Comparison of ENCODE assay signal across 25 cellular contexts in the genomic region with DNA sequence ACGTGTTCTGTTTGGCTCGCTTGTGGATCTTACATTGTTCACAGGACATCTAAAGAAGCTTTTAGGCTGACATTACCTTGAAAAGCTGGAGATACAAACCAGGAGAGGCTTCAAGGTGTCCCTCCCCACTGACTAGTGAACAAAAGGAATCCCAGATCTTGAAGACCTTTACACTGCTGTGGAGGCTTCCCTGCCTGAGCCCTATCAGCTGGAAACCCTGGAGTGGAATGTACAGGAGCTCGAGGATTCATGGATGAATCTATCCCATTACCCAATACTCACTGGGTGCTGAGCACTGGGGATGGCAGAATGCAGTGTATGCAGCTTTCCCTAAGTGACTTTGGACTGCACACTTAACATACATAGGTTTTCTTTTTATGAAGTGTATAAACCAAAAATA.
A peak's percentile ranks its signal among the peaks of the same experiment; 100 is the strongest.
DNase-seq lines count a peak whose midpoint lies in the region; ATAC-seq and TF ChIP-seq lines count a peak whose summit lies in the region.
"Had no signal": no experiment of that assay in that cellular context is flagged by ENCODE, and none has a peak within 500 bp of the region (broad histone marks: within the 10 kb centered on the region; RNA-seq: fewer than 3 reads in every experiment).

No MANE protein-coding gene starts in this region.

- no peak overlapping the region for H3K18ac ChIP-seq in trophoblast cell (ENCODE audit: low read length)

- H3K9me3 Mint-ChIP-seq in activated CD8-positive, alpha-beta T cell treated with anti-CD3 and anti-CD28 coated beads for 36 hours: no peaks in the 10 kb centered on the region
- H3K9me3 Mint-ChIP-seq: activated CD4-positive, alpha-beta T cell treated with anti-CD3 and anti-CD28 coated beads, Interleukin-2, amount 10 ng/mL, durations not matched to agents 7 days and 5 days; activated naive CD8-positive, alpha-beta T cell treated with anti-CD3 and anti-CD28 coated beads, Interleukin-2, amount 50 U/mL, for 24 hours; stimulated activated memory B cell treated with anti-CD40 and anti-IgM and Interleukin-4, amounts not matched to agents 10 μg/mL and 1 μg/mL and 100 μg/mL, for 72 hours had no signal

- ATAC-seq in right cardiac atrium (no peak), RWPE2 (ENCODE audit: low read depth) (peak; percentile 51; the same call in 2 of the 3 replicates)
- no peak for ATAC-seq in activated CD8-positive, alpha-beta T cell treated with anti-CD3 and anti-CD28 coated beads for 36 hours
- ATAC-seq: activated naive CD8-positive, alpha-beta T cell treated with anti-CD3 and anti-CD28 coated beads, Interleukin-2, amount 50 U/mL, for 24 hours; mucosa of descending colon; stimulated activated memory B cell treated with anti-CD40 and anti-IgM and Interleukin-4, amounts not matched to agents 10 μg/mL and 1 μg/mL and 100 μg/mL, for 72 hours had no signal

- peaks cover 5% of the 10 kb centered on the region for H3K27me3 Mint-ChIP-seq in activated CD8-positive, alpha-beta T cell treated with anti-CD3 and anti-CD28 coated beads for 36 hours
- H3K27me3 Mint-ChIP-seq: activated CD4-positive, alpha-beta T cell treated with anti-CD3 and anti-CD28 coated beads, Interleukin-2, amount 10 ng/mL, durations not matched to agents 7 days and 5 days; activated naive CD8-positive, alpha-beta T cell treated with anti-CD3 and anti-CD28 coated beads, Interleukin-2, amount 50 U/mL, for 24 hours had no signal

- H3K27ac ChIP-seq in cardiac muscle cell: peak overlapping the region; percentile 8
- no peak overlapping the region for H3K27ac ChIP-seq in right cardiac atrium (ENCODE audit: low read length)
- H3K27ac ChIP-seq in RWPE2 (ENCODE audit: poor library complexity, severe bottlenecking): no peak overlapping the region
- peak overlapping the region; percentile 89 for H3K27ac ChIP-seq in trophoblast cell (ENCODE audit: low read depth, low read length)
- H3K27ac ChIP-seq: brain microvascular endothelial cell, C4-2B, prostate gland, SJCRH30, suprapubic skin, uterus had no signal

- H4K91ac ChIP-seq in trophoblast cell (ENCODE audit: low read depth, low read length): peak overlapping the region; percentile 93

- no peak overlapping the region for H4K8ac ChIP-seq in trophoblast cell (ENCODE audit: low read depth, low read length)

- TF ChIP-seq CTCF in cardiac muscle cell (IDR thresholded peaks at IDR 0.05; ENCODE audit: low read depth, low read length) (no peak), RWPE2 (IDR thresholded peaks at IDR 0.05; ENCODE audit: poor library complexity, severe bottlenecking) (no peak)
- no peak for TF ChIP-seq CTCF in activated CD8-positive, alpha-beta T cell treated with anti-CD3 and anti-CD28 coated beads for 36 hours (IDR thresholded peaks at IDR 0.05)

- H3K4me1 Mint-ChIP-seq in activated CD8-positive, alpha-beta T cell treated with anti-CD3 and anti-CD28 coated beads for 36 hours (ENCODE audit: low read depth): no peaks in the 10 kb centered on the region
- H3K4me1 Mint-ChIP-seq: activated CD4-positive, alpha-beta T cell treated with anti-CD3 and anti-CD28 coated beads, Interleukin-2, amount 10 ng/mL, durations not matched to agents 7 days and 5 days; activated naive CD8-positive, alpha-beta T cell treated with anti-CD3 and anti-CD28 coated beads, Interleukin-2, amount 50 U/mL, for 24 hours had no signal

- DNase-seq in cardiac muscle cell (ENCODE audit: low read depth in 1 of 2, low spot score in 1 of 2): peak; percentile 38 to 62
- DNase-seq in right cardiac atrium: no peak
- no peak for DNase-seq in RWPE2 (ENCODE audit: low spot score)
- peak; percentile 24 for DNase-seq in hepatic stellate cell (ENCODE audit: low spot score)
- no peak for DNase-seq in trophoblast cell
- no peak for DNase-seq in COR-L47 (lab: John Stamatoyannopoulos, UW)
- DNase-seq in pons (ENCODE audit: low spot score): no peak
- no peak for DNase-seq in activated CD8-positive, alpha-beta T cell treated with anti-CD3 and anti-CD28 coated beads for 36 hours
- DNase-seq: activated CD4-positive, alpha-beta T cell treated with anti-CD3 and anti-CD28 coated beads, Interleukin-2, amount 10 ng/mL, durations not matched to agents 7 days and 5 days; activated naive CD8-positive, alpha-beta T cell treated with anti-CD3 and anti-CD28 coated beads, Interleukin-2, amount 50 U/mL, for 24 hours; brain microvascular endothelial cell; head of caudate nucleus; Karpas-422; mucosa of descending colon; NCI-H1694 treated with DMSO at 0.1 percent for 48 hours; NCI-H2171 treated with DMSO at 0.1 percent for 48 hours; NCI-H774; SJCRH30; T-helper 2 cell; uterus had no signal

- peak overlapping the region; percentile 21 for H3K4me2 ChIP-seq in trophoblast cell (ENCODE audit: low read length)
- H3K4me2 ChIP-seq: smooth muscle cell had no signal

- POLR2A ChIA-PET in activated CD8-positive, alpha-beta T cell treated with anti-CD3 and anti-CD28 coated beads for 36 hours (lab: Charles Lee): no interaction called here

- no peaks in the 10 kb centered on the region for H3K36me3 ChIP-seq in cardiac muscle cell
- no peaks in the 10 kb centered on the region for H3K36me3 ChIP-seq in RWPE2 (ENCODE audit: low read depth)
- H3K36me3 ChIP-seq in trophoblast cell (ENCODE audit: control insufficient read depth in 1 of 2, insufficient read depth in 2 of 2, low read length in 2 of 2): no peaks in the 10 kb centered on the region
- H3K36me3 ChIP-seq: brain microvascular endothelial cell, prostate gland, SJCRH30, suprapubic skin, uterus had no signal

- H2BK12ac ChIP-seq in trophoblast cell (ENCODE audit: low read length): peak overlapping the region; percentile 87

- H2BK5ac ChIP-seq in trophoblast cell (ENCODE audit: low read depth, low read length, poor library complexity): peak overlapping the region; percentile 89

- no peak overlapping the region for H3K27ac Mint-ChIP-seq in activated CD8-positive, alpha-beta T cell treated with anti-CD3 and anti-CD28 coated beads for 36 hours
- H3K27ac Mint-ChIP-seq: activated CD4-positive, alpha-beta T cell treated with anti-CD3 and anti-CD28 coated beads, Interleukin-2, amount 10 ng/mL, durations not matched to agents 7 days and 5 days; activated naive CD8-positive, alpha-beta T cell treated with anti-CD3 and anti-CD28 coated beads, Interleukin-2, amount 50 U/mL, for 24 hours; stimulated activated memory B cell treated with anti-CD40 and anti-IgM and Interleukin-4, amounts not matched to agents 10 μg/mL and 1 μg/mL and 100 μg/mL, for 72 hours had no signal

- no peak overlapping the region for H2AFZ ChIP-seq in trophoblast cell (ENCODE audit: insufficient read depth, low read length, poor library complexity)

- CTCF ChIA-PET in activated CD8-positive, alpha-beta T cell treated with anti-CD3 and anti-CD28 coated beads for 36 hours (lab: Charles Lee): interaction anchor here (1.0 kb wide), 1 partner anchor 91 kb away, joined by 3 read pairs; no protein-coding TSS in a partner anchor

- H3K9ac ChIP-seq in trophoblast cell (ENCODE audit: low read length): no peak overlapping the region

- H3K23ac ChIP-seq in trophoblast cell (ENCODE audit: low read length): no peak overlapping the region

- H3K14ac ChIP-seq in trophoblast cell (ENCODE audit: low read length): peak overlapping the region; percentile 93

- H3K4me1 ChIP-seq in cardiac muscle cell (ENCODE audit: low read depth) (peaks cover 16% of the 10 kb centered on the region), right cardiac atrium (ENCODE audit: control insufficient read depth, insufficient read depth, low read length) (no peaks in the 10 kb centered on the region), RWPE2 (ENCODE audit: insufficient read depth, poor library complexity, severe bottlenecking) (peaks cover 2% of the 10 kb centered on the region), trophoblast cell (ENCODE audit: control insufficient read depth in 1 of 2, insufficient read depth in 2 of 2, low read length in 2 of 2) (peaks cover 20 to 31% of the 10 kb centered on the region in 2 experiments)
- H3K4me1 ChIP-seq: prostate gland, SJCRH30, suprapubic skin, uterus had no signal

- no peaks in the 10 kb centered on the region for H3K36me3 Mint-ChIP-seq in activated CD8-positive, alpha-beta T cell treated with anti-CD3 and anti-CD28 coated beads for 36 hours (ENCODE audit: low read depth)
- H3K36me3 Mint-ChIP-seq: stimulated activated memory B cell treated with anti-CD40 and anti-IgM and Interleukin-4, amounts not matched to agents 10 μg/mL and 1 μg/mL and 100 μg/mL, for 72 hours had no signal

- intact Hi-C loops in right cardiac atrium (cut with DNase I): no loop called here
- intact Hi-C loops in activated CD8-positive, alpha-beta T cell treated with anti-CD3 and anti-CD28 coated beads for 36 hours (cut with micrococcal nuclease): no loop called here

- H2AK5ac ChIP-seq in trophoblast cell (ENCODE audit: low read length): peak overlapping the region; percentile 76

- H3K9me3 ChIP-seq in cardiac muscle cell (ENCODE audit: low read depth) (no peaks in the 10 kb centered on the region), right cardiac atrium (ENCODE audit: control insufficient read depth, low read length) (no peaks in the 10 kb centered on the region), RWPE2 (ENCODE audit: severe bottlenecking) (no peaks in the 10 kb centered on the region), trophoblast cell (ENCODE audit: insufficient read depth, low read depth, low read length) (no peaks in the 10 kb centered on the region)
- H3K9me3 ChIP-seq: mucosa of descending colon, prostate gland, SJCRH30, suprapubic skin, uterus had no signal

- H3K79me2 ChIP-seq in trophoblast cell (ENCODE audit: control insufficient read depth, insufficient read depth, low read length, poor library complexity): peaks cover 4% of the 10 kb centered on the region

- H3K4me3 ChIP-seq in cardiac muscle cell (no peak overlapping the region), right cardiac atrium (ENCODE audit: low read length) (no peak overlapping the region), RWPE2 (ENCODE audit: severe bottlenecking) (no peak overlapping the region), trophoblast cell (ENCODE audit: low read depth, low read length) (no peak overlapping the region)
- H3K4me3 ChIP-seq: mucosa of descending colon, prostate gland, SJCRH30, smooth muscle cell, suprapubic skin, uterus had no signal

- 53% methylated on average over 3 of the region's 3 CpGs for WGBS in right cardiac atrium
- no CpG with 5 or more reads among the region's 3 CpGs for WGBS in trophoblast cell (ENCODE audit: extremely low coverage, insufficient coverage, insufficient read length)

- peaks cover 51% of the 10 kb centered on the region for H3K79me1 ChIP-seq in trophoblast cell (ENCODE audit: low read length)

- peak overlapping the region; percentile 75 for H3K4ac ChIP-seq in trophoblast cell (ENCODE audit: low read depth, low read length)

- H3K27me3 ChIP-seq in cardiac muscle cell (no peaks in the 10 kb centered on the region), right cardiac atrium (ENCODE audit: control insufficient read depth, insufficient read depth) (no peaks in the 10 kb centered on the region), RWPE2 (ENCODE audit: insufficient read depth, poor library complexity, severe bottlenecking) (no peaks in the 10 kb centered on the region), trophoblast cell (ENCODE audit: insufficient read depth, low read length) (no peaks in the 10 kb centered on the region)
- H3K27me3 ChIP-seq: brain microvascular endothelial cell, SJCRH30, uterus had no signal

- no peak overlapping the region for H3K4me3 Mint-ChIP-seq in activated CD8-positive, alpha-beta T cell treated with anti-CD3 and anti-CD28 coated beads for 36 hours
- H3K4me3 Mint-ChIP-seq: activated CD4-positive, alpha-beta T cell treated with anti-CD3 and anti-CD28 coated beads, Interleukin-2, amount 10 ng/mL, durations not matched to agents 7 days and 5 days; activated naive CD8-positive, alpha-beta T cell treated with anti-CD3 and anti-CD28 coated beads, Interleukin-2, amount 50 U/mL, for 24 hours; stimulated activated memory B cell treated with anti-CD40 and anti-IgM and Interleukin-4, amounts not matched to agents 10 μg/mL and 1 μg/mL and 100 μg/mL, for 72 hours had no signal

- H2BK120ac ChIP-seq in trophoblast cell (ENCODE audit: insufficient read depth, low read length, poor library complexity): peak overlapping the region; percentile 90

- H4K12ac ChIP-seq in trophoblast cell (ENCODE audit: low read depth, low read length): no peak overlapping the region

Comparison
In these comparisons a context has a peak if more than half of its experiments do, and no peak if none do; other contexts are left out.
1. DNase-seq: peak in cardiac muscle cell (2 of 2) and hepatic stellate cell (single experiment); none in right cardiac atrium (0 of 3), RWPE2 (single experiment), trophoblast cell (0 of 2), COR-L47 (single experiment), pons (single experiment) and activated CD8-positive, alpha-beta T cell treated with anti-CD3 and anti-CD28 coated beads for 36 hours (single experiment).
2. H3K27ac ChIP-seq: peak in cardiac muscle cell (single experiment) and trophoblast cell (single experiment); none in right cardiac atrium (single experiment) and RWPE2 (single experiment).